ENCODE assay signal across 11 cellular contexts in genomic region chr2:120227111-120227991, GRCh38. TPM values are rescaled to one million over a fixed set of nuclear protein-coding genes. Genes with fewer than 3 reads are reported as not detected.
DNase-seq lines count a peak whose midpoint lies in the region; ATAC-seq and TF ChIP-seq lines count a peak whose summit lies in the region.
"Had no signal": no experiment of that assay in that cellular context is flagged by ENCODE, and none has a peak within 500 bp of the region (broad histone marks: within the 10 kb centered on the region; RNA-seq: fewer than 3 reads in every experiment).

No MANE protein-coding gene starts in this region.

- no peaks in the 10 kb centered on the region for H3K9me2 ChIP-seq in Loucy (replicated peaks; ENCODE audit: low read depth, low read length)

- no peaks in the 10 kb centered on the region for H3F3A ChIP-seq in Loucy (ENCODE audit: low read depth)

- H3K4me3 Mint-ChIP-seq in CD4-positive, CD25-positive, alpha-beta regulatory T cell, result peak overlapping the region in 2 of 4 donors; percentile 27 to 61
- H3K4me3 Mint-ChIP-seq in activated T-helper 17 cell treated with anti-CD3 and anti-CD28 coated beads, Interleukin-2, amount 50 U/mL, for 72 hours, result no peak overlapping the region
- peak overlapping the region in 5 of 10 donors; percentile 7 to 70 (median 14) for H3K4me3 Mint-ChIP-seq in naive thymus-derived CD8-positive, alpha-beta T cell

- POLR2A ChIA-PET in naive thymus-derived CD8-positive, alpha-beta T cell (lab: Charles Lee), result no interaction called here

- peak overlapping the region in 2 of 3 donors; percentile 6 to 89 for H3K27ac Mint-ChIP-seq in CD4-positive, CD25-positive, alpha-beta regulatory T cell
- H3K27ac Mint-ChIP-seq in activated T-helper 17 cell treated with anti-CD3 and anti-CD28 coated beads, Interleukin-2, amount 50 U/mL, for 72 hours, result peak overlapping the region; percentile 28
- H3K27ac Mint-ChIP-seq in naive thymus-derived CD8-positive, alpha-beta T cell, result peak overlapping the region; percentile 27 to 87 (median 56)

- TF ChIP-seq CTCF in Loucy (conservative IDR thresholded peaks at IDR 0.05; ENCODE audit: low read length), result no peak

- no peaks in the 10 kb centered on the region for H3K27me3 ChIP-seq in CD4-positive, CD25-positive, alpha-beta regulatory T cell (ENCODE audit: control insufficient read depth, insufficient read depth, low read length)
- no peaks in the 10 kb centered on the region for H3K27me3 ChIP-seq in Loucy (ENCODE audit: insufficient read depth, low read length, poor library complexity, severe bottlenecking)
- no peaks in the 10 kb centered on the region for H3K27me3 ChIP-seq in HAP-1 (ENCODE audit: low read depth)

- H3K4me3 ChIP-seq in CD4-positive, CD25-positive, alpha-beta regulatory T cell (ENCODE audit: low read depth, low read length), result no peak overlapping the region
- no peak overlapping the region for H3K4me3 ChIP-seq in Loucy (ENCODE audit: low read length, poor library complexity, severe bottlenecking)
- H3K4me3 ChIP-seq in HAP-1, result no peak overlapping the region

- H3K36me3 Mint-ChIP-seq in CD4-positive, CD25-positive, alpha-beta regulatory T cell, result no peaks in the 10 kb centered on the region
- peaks cover 31% of the 10 kb centered on the region for H3K36me3 Mint-ChIP-seq in activated T-helper 17 cell treated with anti-CD3 and anti-CD28 coated beads, Interleukin-2, amount 50 U/mL, for 72 hours (ENCODE audit: low read depth)
- H3K36me3 Mint-ChIP-seq in naive thymus-derived CD8-positive, alpha-beta T cell, result peaks cover 0 to under 1% (median 0%) of the 10 kb centered on the region in 3 donors

- no peak overlapping the region for H3K27ac ChIP-seq in CD4-positive, CD25-positive, alpha-beta regulatory T cell (ENCODE audit: insufficient read depth, low read length, poor library complexity, severe bottlenecking)
- H3K27ac ChIP-seq: C4-2B had no signal

- H3K9ac ChIP-seq in Loucy (ENCODE audit: low read depth, low read length, poor library complexity, severe bottlenecking), result no peak overlapping the region

- in situ Hi-C loops in HAP-1 (cut with MboI; ENCODE audit: low sequenced_read_pairs), result no loop called here

- peak overlapping the region; percentile 20; the same call in 1 of the 2 replicates for H2AFZ ChIP-seq in Loucy (ENCODE audit: low read length)

- no peaks in the 10 kb centered on the region for H4K20me1 ChIP-seq in Loucy (ENCODE audit: insufficient read depth, low read length, poor library complexity, severe bottlenecking)

- no peak for ATAC-seq in CD4-positive, CD25-positive, alpha-beta regulatory T cell (ENCODE audit: low read depth in 2 of 2)
- no peak for ATAC-seq in activated T-helper 17 cell treated with anti-CD3 and anti-CD28 coated beads, Interleukin-2, amount 50 U/mL, for 72 hours (replicated peaks)
- ATAC-seq in naive thymus-derived CD8-positive, alpha-beta T cell, result no peak
- ATAC-seq in left lobe of liver, result no peak

- no peaks in the 10 kb centered on the region for H3K9me3 ChIP-seq in CD4-positive, CD25-positive, alpha-beta regulatory T cell (ENCODE audit: control insufficient read depth in 2 of 2, low read length in 2 of 2)
- H3K9me3 ChIP-seq in Loucy (ENCODE audit: insufficient read depth, low read depth, low read length) (no peaks in the 10 kb centered on the region), HAP-1 (0 out of 2 replicates have a peak, but pooled peaks cover 3% of the 10 kb centered on the region)

- H3K4me2 ChIP-seq in Loucy (ENCODE audit: low read depth, low read length, poor library complexity, severe bottlenecking), result peak overlapping the region; percentile 11

- peaks cover 8% of the 10 kb centered on the region for H3K79me2 ChIP-seq in Loucy (ENCODE audit: insufficient read depth, low read length)

- peaks cover 9 to 68% (median 49%) of the 10 kb centered on the region in 4 donors for H3K4me1 Mint-ChIP-seq in CD4-positive, CD25-positive, alpha-beta regulatory T cell
- H3K4me1 Mint-ChIP-seq in activated T-helper 17 cell treated with anti-CD3 and anti-CD28 coated beads, Interleukin-2, amount 50 U/mL, for 72 hours, result peaks cover 20% of the 10 kb centered on the region
- H3K4me1 Mint-ChIP-seq in naive thymus-derived CD8-positive, alpha-beta T cell, result peaks cover 14 to 82% (median 78%) of the 10 kb centered on the region in 4 donors

- peaks cover 0 to 2% (median 0%) of the 10 kb centered on the region in 7 donors for H3K9me3 Mint-ChIP-seq in CD4-positive, CD25-positive, alpha-beta regulatory T cell
- peaks cover under 1% of the 10 kb centered on the region for H3K9me3 Mint-ChIP-seq in activated T-helper 17 cell treated with anti-CD3 and anti-CD28 coated beads, Interleukin-2, amount 50 U/mL, for 72 hours
- peaks cover 0 to 2% (median 0%) of the 10 kb centered on the region in 9 donors for H3K9me3 Mint-ChIP-seq in naive thymus-derived CD8-positive, alpha-beta T cell

- no peak for DNase-seq in CD4-positive, CD25-positive, alpha-beta regulatory T cell
- peak in 1 of 10 donors; percentile 58 for DNase-seq in naive thymus-derived CD8-positive, alpha-beta T cell
- DNase-seq in GOT3 (lab: John Stamatoyannopoulos, UW) (no peak), GM19238 (ENCODE audit: insufficient read length, low spot score) (no peak), HAP-1 (ENCODE audit: low spot score in 2 of 2) (no peak), left lobe of liver (ENCODE audit: low spot score) (no peak)
- DNase-seq: activated effector memory CD4-positive, alpha-beta T cell treated with Interleukin-2 at 50 U/mL for 16 hours; NCI-H2029 had no signal

- H3K4me1 ChIP-seq in CD4-positive, CD25-positive, alpha-beta regulatory T cell (ENCODE audit: control insufficient read depth, insufficient read depth, low read length, poor library complexity, severe bottlenecking), result peaks cover 51% of the 10 kb centered on the region
- H3K4me1 ChIP-seq in Loucy (ENCODE audit: insufficient read depth, low read length, poor library complexity, severe bottlenecking) (peaks cover 25% of the 10 kb centered on the region), HAP-1 (peaks cover 10% of the 10 kb centered on the region)

- H3K36me3 ChIP-seq in CD4-positive, CD25-positive, alpha-beta regulatory T cell (ENCODE audit: control insufficient read depth, insufficient read depth, low read length), result no peaks in the 10 kb centered on the region
- no peaks in the 10 kb centered on the region for H3K36me3 ChIP-seq in Loucy (ENCODE audit: insufficient read depth, low read length)
- peaks cover 3% of the 10 kb centered on the region for H3K36me3 ChIP-seq in HAP-1 (replicated peaks)

- H3K27me3 Mint-ChIP-seq in CD4-positive, CD25-positive, alpha-beta regulatory T cell, result peaks cover 4% of the 10 kb centered on the region
- H3K27me3 Mint-ChIP-seq in activated T-helper 17 cell treated with anti-CD3 and anti-CD28 coated beads, Interleukin-2, amount 50 U/mL, for 72 hours, result no peaks in the 10 kb centered on the region
- no peaks in the 10 kb centered on the region for H3K27me3 Mint-ChIP-seq in naive thymus-derived CD8-positive, alpha-beta T cell

RNA-seq across cellular contexts. Expression of gene TMEM185B, which starts 4.2 kb away (rescaled TPM):
- total RNA-seq in CD4-positive, CD25-positive, alpha-beta regulatory T cell, result 23.3 TPM
- polyA plus RNA-seq in CD4-positive, CD25-positive, alpha-beta regulatory T cell, result 10 to 100 TPM; 15.6 to 19.4 (median 17.3) TPM
- 10 to 100 TPM; 28.0 to 31.2 TPM for total RNA-seq in activated T-helper 17 cell treated with anti-CD3 and anti-CD28 coated beads, Interleukin-2, amount 50 U/mL, for 72 hours
- 10 to 100 TPM; 18.5 to 20.5 TPM for total RNA-seq in naive thymus-derived CD8-positive, alpha-beta T cell
- 10 to 100 TPM; 12.7 to 16.7 (median 13.8) TPM for polyA plus RNA-seq in naive thymus-derived CD8-positive, alpha-beta T cell
- 3.4 TPM for total RNA-seq in left lobe of liver

RNA-seq across cellular contexts. Expression of gene RALB, which starts 25.3 kb away (rescaled TPM):
- total RNA-seq in CD4-positive, CD25-positive, alpha-beta regulatory T cell, result 21.8 TPM
- polyA plus RNA-seq in CD4-positive, CD25-positive, alpha-beta regulatory T cell, result 10 to 100 TPM; 25.7 to 42.5 (median 29.6) TPM
- total RNA-seq in activated T-helper 17 cell treated with anti-CD3 and anti-CD28 coated beads, Interleukin-2, amount 50 U/mL, for 72 hours, result 10 to 100 TPM; 77.4 to 91.9 TPM
- 10 to 100 TPM; 12.3 to 13.8 TPM for total RNA-seq in naive thymus-derived CD8-positive, alpha-beta T cell
- polyA plus RNA-seq in naive thymus-derived CD8-positive, alpha-beta T cell, result 10 to 100 TPM; 17.6 to 25.8 (median 19.1) TPM
- total RNA-seq in left lobe of liver, result 16.3 TPM
